In the genomic region with DNA sequence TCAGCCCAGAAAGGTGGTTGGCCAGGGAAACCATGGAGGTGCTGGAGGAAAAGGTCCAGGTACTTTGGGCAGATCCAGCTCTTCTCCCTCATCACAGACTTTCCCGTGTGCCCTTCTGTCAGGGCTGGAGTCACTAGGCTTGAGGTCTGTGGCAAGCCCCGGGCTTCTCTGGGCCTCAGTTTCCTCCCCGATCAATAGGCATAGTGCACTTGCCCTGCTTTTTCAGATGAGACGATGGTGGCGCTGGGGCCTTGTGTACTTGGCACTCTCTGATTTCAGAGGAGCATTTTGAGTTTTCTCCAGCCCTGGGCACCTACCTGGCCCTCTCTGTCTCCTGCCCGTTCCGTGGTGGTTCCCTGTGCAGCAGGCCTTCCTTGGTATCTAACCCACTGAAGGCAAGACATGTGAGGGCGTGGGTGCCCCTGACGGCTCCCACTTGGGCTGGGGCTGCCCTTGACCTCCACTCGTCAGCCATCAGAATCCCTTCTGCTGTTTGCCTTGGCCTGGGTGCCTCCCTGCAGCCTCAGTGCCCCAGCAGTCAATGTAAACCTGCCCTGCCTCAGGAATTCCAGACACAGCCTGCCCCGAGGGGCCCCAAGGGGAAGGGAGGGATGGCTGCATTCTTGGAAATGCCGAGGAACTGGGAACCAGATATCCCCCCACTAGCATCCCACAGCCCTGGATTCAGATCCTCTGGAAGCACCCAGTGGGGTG, we compare ENCODE assay signal across 1 cellular context.
TF ChIP-seq lines count a peak whose summit lies in the region.

No MANE protein-coding gene starts in this region.

TF ChIP-seq in H1, 55 proteins besides CTCF, POLR2A, EP300 and RAD21:
- TF ChIP-seq NRF1 (IDR thresholded peaks at IDR 0.05; ENCODE audit: low read depth, low read length) = no peak
- 0 out of 2 replicates have a peak, but pooled peaks have one; percentile 28 for TF ChIP-seq SP1 (IDR thresholded peaks at IDR 0.05; ENCODE audit: low read depth, low read length)
- peak; percentile 64 for TF ChIP-seq TEAD4 (IDR thresholded peaks at IDR 0.05; ENCODE audit: low read depth, low read length)
- TF ChIP-seq CHD1 (IDR thresholded peaks at IDR 0.05; ENCODE audit: low read depth, low read length) = no peak
TF ChIP-seq in H1: peak in this region for 2.
